Comparison of ENCODE assay signal across 15 cellular contexts in genomic region chr3:185781759-185782158, GRCh38. TPM values are rescaled to one million over a fixed set of nuclear protein-coding genes. Genes with fewer than 3 reads are reported as not detected.
DNase-seq lines count a peak whose midpoint lies in the region; ATAC-seq and TF ChIP-seq lines count a peak whose summit lies in the region.
"Had no signal": no experiment of that assay in that cellular context is flagged by ENCODE, and none has a peak within 500 bp of the region (broad histone marks: within the 10 kb centered on the region; RNA-seq: fewer than 3 reads in every experiment).

No MANE protein-coding gene starts in this region.

- DNase-seq in GM23248 (peak; percentile 71), RPMI7951 (ENCODE audit: low read depth) (peak; percentile 61), dedifferentiated amniotic fluid mesenchymal stem cell (ENCODE audit: extremely low spot score) (peak; percentile 51), osteoblast (ENCODE audit: insufficient read length, low spot score, missing footprints) (peak; percentile 73), NCI-H2227 (lab: John Stamatoyannopoulos, UW; ENCODE audit: unreplicated experiment) (no peak), GM23338 (ENCODE audit: low spot score) (no peak), esophagus muscularis mucosa (ENCODE audit: extremely low spot score) (no peak)
- DNase-seq: activated B cell treated with CpG ODN at 0.5 μM for 24 hours; activated naive CD4-positive, alpha-beta T cell treated with Interleukin-2 at 50 U/mL for 16 hours; Calu3 had no signal

- H3F3A ChIP-seq in GM23248 (ENCODE audit: insufficient read depth) (peaks cover 42% of the 10 kb centered on the region), GM23338 (replicated peaks; ENCODE audit: low read depth) (0 out of 2 replicates have a peak, but pooled peaks cover 4% of the 10 kb centered on the region)

- H3K36me3 ChIP-seq in GM23248 (ENCODE audit: low read depth) (0 out of 2 replicates have a peak, but pooled peaks cover 8% of the 10 kb centered on the region), osteoblast (ENCODE audit: insufficient read depth, low read length) (no peaks in the 10 kb centered on the region), GM23338 (ENCODE audit: insufficient read depth) (no peaks in the 10 kb centered on the region), esophagus muscularis mucosa (no peaks in the 10 kb centered on the region)

- peaks cover 21% of the 10 kb centered on the region for H3K36me3 Mint-ChIP-seq in GM23338 (ENCODE audit: low read depth)

- no peak overlapping the region for H3K27ac Mint-ChIP-seq in GM23338
- H3K27ac Mint-ChIP-seq: activated B cell treated with CpG ODN at 0.5 μM for 24 hours had no signal

- H3K9me3 ChIP-seq in GM23248 (ENCODE audit: low read depth), result no peaks in the 10 kb centered on the region
- no peaks in the 10 kb centered on the region for H3K9me3 ChIP-seq in osteoblast (ENCODE audit: low read depth, low read length)
- H3K9me3 ChIP-seq in esophagus muscularis mucosa, result no peaks in the 10 kb centered on the region

- no peaks in the 10 kb centered on the region for H3K9me3 Mint-ChIP-seq in GM23338
- H3K9me3 Mint-ChIP-seq: activated B cell treated with CpG ODN at 0.5 μM for 24 hours; central memory CD8-positive, alpha-beta T cell; neural crest cell had no signal

- peaks cover 100% of the 10 kb centered on the region for H3K79me2 ChIP-seq in GM23248 (ENCODE audit: insufficient read depth)
- H3K79me2 ChIP-seq in osteoblast (ENCODE audit: insufficient read depth, low read length), result peaks cover 95% of the 10 kb centered on the region
- peaks cover 92% of the 10 kb centered on the region for H3K79me2 ChIP-seq in GM23338 (replicated peaks; ENCODE audit: insufficient read depth)

- peaks cover 77% of the 10 kb centered on the region for H3K4me1 Mint-ChIP-seq in GM23338
- H3K4me1 Mint-ChIP-seq: activated B cell treated with CpG ODN at 0.5 μM for 24 hours; central memory CD8-positive, alpha-beta T cell had no signal

- no peaks in the 10 kb centered on the region for H3K9me2 ChIP-seq in GM23248 (ENCODE audit: insufficient read depth)
- no peaks in the 10 kb centered on the region for H3K9me2 ChIP-seq in GM23338 (ENCODE audit: insufficient read depth)

- ATAC-seq in GM21360 (IDR thresholded peaks at IDR 0.05; ENCODE audit: unreplicated experiment) (no peak), GM23338 (no peak)

- peaks cover 2% of the 10 kb centered on the region for H3K27me3 Mint-ChIP-seq in GM23338 (ENCODE audit: insufficient read depth, low read depth, poor library complexity)
- H3K27me3 Mint-ChIP-seq: activated B cell treated with CpG ODN at 0.5 μM for 24 hours had no signal

- H2AFZ ChIP-seq in GM23248 (no peak overlapping the region), osteoblast (ENCODE audit: low read length) (no peak overlapping the region), GM23338 (no peak overlapping the region)

- no peak overlapping the region for H3K9ac ChIP-seq in GM23248

- peak overlapping the region; percentile 25 for H3K27ac ChIP-seq in GM23248
- peak overlapping the region; percentile 42 for H3K27ac ChIP-seq in osteoblast (ENCODE audit: low read depth, low read length)
- H3K27ac ChIP-seq in GM23338 (ENCODE audit: low read depth), result no peak overlapping the region
- H3K27ac ChIP-seq in esophagus muscularis mucosa (replicated peaks in 1 of 4), result no peak overlapping the region
- H3K27ac ChIP-seq: skin epidermis had no signal

- in situ Hi-C loops in GM23248 (cut with MboI), result no loop called here

- H3K27me3 ChIP-seq in GM23248 (replicated peaks; ENCODE audit: insufficient read depth), result no peaks in the 10 kb centered on the region
- no peaks in the 10 kb centered on the region for H3K27me3 ChIP-seq in osteoblast (ENCODE audit: insufficient read depth, low read length)
- no peaks in the 10 kb centered on the region for H3K27me3 ChIP-seq in GM23338 (ENCODE audit: insufficient read depth)
- no peaks in the 10 kb centered on the region for H3K27me3 ChIP-seq in esophagus muscularis mucosa

- H3K4me1 ChIP-seq in GM23248 (ENCODE audit: insufficient read depth) (peaks cover 35% of the 10 kb centered on the region), osteoblast (ENCODE audit: insufficient read depth, low read length) (peaks cover 25% of the 10 kb centered on the region), GM23338 (ENCODE audit: insufficient read depth) (peaks cover 69% of the 10 kb centered on the region), esophagus muscularis mucosa (peaks cover 0 to 14% (median 0%) of the 10 kb centered on the region in 4 donors)

- H4K20me1 ChIP-seq in GM23248 (ENCODE audit: insufficient read depth) (peaks cover 63% of the 10 kb centered on the region), osteoblast (ENCODE audit: insufficient read depth, low read length) (peaks cover 71% of the 10 kb centered on the region), GM23338 (replicated peaks; ENCODE audit: insufficient read depth) (peaks cover 13% of the 10 kb centered on the region; the same call in 1 of the 2 replicates)

- intact Hi-C loops in esophagus muscularis mucosa (cut with DNase I), result no loop called here

- H3K4me2 ChIP-seq in GM23248 (ENCODE audit: unreplicated experiment) (peak overlapping the region; percentile 45), osteoblast (ENCODE audit: insufficient read depth, low read length) (peak overlapping the region; percentile 49), GM23338 (no peak overlapping the region)

- WGBS in GM23248 (ENCODE audit: low coverage in 1 of 2, low lambda C conversion rate in 2 of 2, missing lambda C conversion rate in 2 of 2), 2 experiments, result 43% methylated on average over 3 of the region's 3 CpGs
- WGBS in esophagus muscularis mucosa, result 72% methylated on average over 3 of the region's 3 CpGs

- no peak for TF ChIP-seq EP300 in esophagus muscularis mucosa (IDR thresholded peaks at IDR 0.05)

- H3K4me3 Mint-ChIP-seq in GM23338, result no peak overlapping the region
- H3K4me3 Mint-ChIP-seq: activated B cell treated with CpG ODN at 0.5 μM for 24 hours; central memory CD8-positive, alpha-beta T cell; neural crest cell had no signal

- no peak for TF ChIP-seq CTCF in osteoblast (IDR thresholded peaks at IDR 0.05; ENCODE audit: extremely low read depth, low read depth, low read length)
- no peak for TF ChIP-seq CTCF in GM23338 (conservative IDR thresholded peaks at IDR 0.05; ENCODE audit: low read depth in 2 of 2)
- no peak for TF ChIP-seq CTCF in esophagus muscularis mucosa (IDR thresholded peaks at IDR 0.05)

- no peak for TF ChIP-seq POLR2A in esophagus muscularis mucosa (IDR thresholded peaks at IDR 0.05; ENCODE audit: low read depth)

- no peak overlapping the region for H3K4me3 ChIP-seq in GM23248
- no peak overlapping the region for H3K4me3 ChIP-seq in osteoblast (ENCODE audit: insufficient read depth, low read length)
- no peak overlapping the region for H3K4me3 ChIP-seq in GM23338
- H3K4me3 ChIP-seq in esophagus muscularis mucosa, result no peak overlapping the region
- H3K4me3 ChIP-seq: lung, skin epidermis had no signal

TF ChIP-seq in GM23338, 12 proteins besides CTCF, POLR2A, EP300 and RAD21 (continues in another document):
- no peak for TF ChIP-seq CREB1 (CRISPR knock-in tag; IDR thresholded peaks at IDR 0.05; ENCODE audit: low read depth)
- TF ChIP-seq ZNF331 (CRISPR knock-in tag; IDR thresholded peaks at IDR 0.05; ENCODE audit: low read depth), result no peak
- TF ChIP-seq EZH2phosphoT487 (IDR thresholded peaks at IDR 0.05; ENCODE audit: unreplicated experiment), result no peak
- no peak for TF ChIP-seq NANOG (IDR thresholded peaks at IDR 0.05; ENCODE audit: borderline replicate concordance)
- TF ChIP-seq POLR2AphosphoS5 (IDR thresholded peaks at IDR 0.05; ENCODE audit: low read depth), result no peak
- TF ChIP-seq JUNB (IDR thresholded peaks at IDR 0.05; ENCODE audit: unreplicated experiment), result no peak

RNA-seq across cellular contexts. Expression of gene IGF2BP2, which starts 43.1 kb away (rescaled TPM):
- total RNA-seq in GM23248 (2014; rRNA removed; shearing (Covaris generic)), result 60.6 and 86.0 TPM in 2 replicates
- polyA plus RNA-seq in GM23248 (2016; fragmentation: Nextera tagmentation; extraction: Ambion mirVana) (62.5 and 64.2 TPM in 2 replicates), GM23338 (2016; fragmentation: Nextera tagmentation; extraction: Ambion mirVana) (79.6 and 82.9 TPM in 2 replicates)
- 29.2 and 31.5 TPM in 2 replicates for total RNA-seq in RPMI7951 (2014; rRNA removed; shearing (Covaris generic))
- total RNA-seq in osteoblast (80.4 and 81.8 TPM in 2 replicates), esophagus muscularis mucosa (1 to 10 TPM; 5.4 to 7.9 (median 6.2) TPM)
- 84.5 and 87.4 TPM in 2 replicates for total RNA-seq in GM23338 (2014; rRNA removed; shearing (Covaris generic))

Comparison
In these comparisons a context has a peak if more than half of its experiments do, and no peak if none do; other contexts are left out.
1. DNase-seq: peak in GM23248 (single experiment), RPMI7951 (single experiment), dedifferentiated amniotic fluid mesenchymal stem cell (single experiment) and osteoblast (single experiment); none in NCI-H2227 (single experiment), GM23338 (single experiment) and esophagus muscularis mucosa (single experiment).
2. H3K27ac ChIP-seq: peak in GM23248 (single experiment) and osteoblast (single experiment); none in GM23338 (single experiment) and esophagus muscularis mucosa (0 of 4).